Comparison of ENCODE assay signal across 8 cellular contexts in the genomic region with DNA sequence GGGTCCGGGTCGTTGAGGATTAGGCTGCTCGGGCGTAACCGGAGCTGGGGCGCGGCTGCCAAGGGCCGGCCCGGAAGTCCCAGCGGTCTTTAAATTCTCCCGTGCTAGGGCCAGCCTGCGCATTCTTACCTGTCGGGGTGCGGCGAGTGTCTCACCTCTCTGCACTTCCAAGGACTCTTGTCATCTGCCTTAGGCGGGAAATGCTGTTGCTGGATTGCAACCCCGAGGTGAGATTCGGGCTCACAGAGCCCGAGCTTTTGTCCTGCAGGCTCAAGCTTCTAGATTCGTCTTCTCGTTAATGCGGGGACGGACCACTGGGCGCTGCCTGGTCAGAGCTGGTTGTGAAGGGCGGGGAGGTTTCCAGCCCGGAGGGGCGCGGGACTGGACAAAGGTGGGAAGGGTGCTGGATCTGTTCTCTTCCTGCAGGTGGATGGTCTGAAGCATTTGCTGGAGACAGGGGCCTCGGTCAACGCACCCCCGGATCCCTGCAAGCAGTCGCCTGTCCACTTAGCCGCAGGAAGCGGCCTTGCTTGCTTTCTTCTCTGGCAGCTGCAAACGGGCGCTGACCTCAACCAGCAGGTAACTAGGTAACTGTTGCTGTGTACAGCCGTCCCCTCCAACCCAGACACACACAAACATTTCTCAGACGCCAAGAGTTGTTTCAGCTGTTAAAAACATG. TPM values are rescaled to one million over a fixed set of nuclear protein-coding genes. Genes with fewer than 3 reads are reported as not detected.
DNase-seq lines count a peak whose midpoint lies in the region; ATAC-seq, FAIRE-seq and TF ChIP-seq lines count a peak whose summit lies in the region.

Gene ANKRD37 (plus strand): TSS at position 118 of the 679 bp plus-strand sequence. CDS start 83 bp downstream, at position 201.

- no peaks in the 10 kb centered on the region; the same call in 1 of the 2 replicates for H3K36me3 ChIP-seq in MG63

- POLR2A ChIA-PET in activated CD8-positive, alpha-beta memory T cell treated with anti-CD3 and anti-CD28 coated beads for 36 hours (lab: Charles Lee), result interaction anchor here (0.7 to 1.0 kb wide), 4 partner anchors 9 to 195 kb away, joined by 3 to 4 read pairs (median 3); no protein-coding TSS in a partner anchor

- CTCF ChIA-PET in activated CD8-positive, alpha-beta memory T cell treated with anti-CD3 and anti-CD28 coated beads for 36 hours (lab: Charles Lee), result interaction anchor here (1.5 to 1.7 kb wide), 2 partner anchors 9 to 30 kb away, joined by 3 to 4 read pairs; a partner anchor contains a TSS

- H3K27me3 Mint-ChIP-seq in activated T-helper 2 cell treated with anti-CD3 and anti-CD28 coated beads, Interferon-gamma antibody, Interleukin-2, Interleukin-4, amounts not matched to agents 10 μg/mL and 5 μg/mL and 100 μg/mL, durations not matched to agents 14 hours and 24 hours and 36 hours (ENCODE audit: low read depth), result no peaks in the 10 kb centered on the region

- peak within 1 kb of the TSS; percentile 92 for H3K27ac Mint-ChIP-seq in activated T-helper 2 cell treated with anti-CD3 and anti-CD28 coated beads, Interferon-gamma antibody, Interleukin-2, Interleukin-4, amounts not matched to agents 10 μg/mL and 5 μg/mL and 100 μg/mL, durations not matched to agents 14 hours and 24 hours and 36 hours

- intact Hi-C loops in activated T-helper 2 cell treated with anti-CD3 and anti-CD28 coated beads, Interferon-gamma antibody, Interleukin-2, Interleukin-4, amounts not matched to agents 10 μg/mL and 5 μg/mL and 100 μg/mL, durations not matched to agents 14 hours and 24 hours and 36 hours (cut with micrococcal nuclease), result loop anchor here (1.0 to 10.0 kb wide), 4 partner anchors 28 to 572 kb away; partner anchors contain the start of genes ACSL1, CCDC110, SLC25A4 and UFSP2
- intact Hi-C loops in cardiac septum (cut with DNase I), result loop anchor here (1.0 to 10.0 kb wide), 4 partner anchors 168 to 742 kb away; partner anchors contain the start of gene CFAP97

- H3K4me1 Mint-ChIP-seq in activated T-helper 2 cell treated with anti-CD3 and anti-CD28 coated beads, Interferon-gamma antibody, Interleukin-2, Interleukin-4, amounts not matched to agents 10 μg/mL and 5 μg/mL and 100 μg/mL, durations not matched to agents 14 hours and 24 hours and 36 hours (ENCODE audit: low read depth), result peaks cover 48% of the 10 kb centered on the region

- ATAC-seq in omental fat pad (ENCODE audit: low FRiP score) (peak; percentile 37), HG02852 (IDR thresholded peaks at IDR 0.05; ENCODE audit: unreplicated experiment) (no peak)

- no peak for TF ChIP-seq CTCF in omental fat pad (IDR thresholded peaks at IDR 0.05)

- no peak for DNase-seq in activated CD8-positive, alpha-beta memory T cell treated with anti-CD3 and anti-CD28 coated beads, Interleukin-2, amount 50 U/mL, for 4 hours
- DNase-seq in MG63 (no peak), cardiac septum (ENCODE audit: low spot score) (no peak), omental fat pad (ENCODE audit: low spot score) (no peak), urothelium cell line (ENCODE audit: low spot score) (no peak)
- DNase-seq in activated T-helper 2 cell treated with anti-CD3 and anti-CD28 coated beads, Interferon-gamma antibody, Interleukin-2, Interleukin-4, amounts not matched to agents 10 μg/mL and 5 μg/mL and 100 μg/mL, durations not matched to agents 14 hours and 24 hours and 36 hours (ENCODE audit: low spot score), result no peak

- H3K9me3 ChIP-seq in MG63, result no peaks in the 10 kb centered on the region

- H3K4me3 Mint-ChIP-seq in activated T-helper 2 cell treated with anti-CD3 and anti-CD28 coated beads, Interferon-gamma antibody, Interleukin-2, Interleukin-4, amounts not matched to agents 10 μg/mL and 5 μg/mL and 100 μg/mL, durations not matched to agents 14 hours and 24 hours and 36 hours (ENCODE audit: low read depth), result peak within 1 kb of the TSS; percentile 87

- no peak for FAIRE-seq in urothelium cell line (lab: Jason Lieb, UNC)

- H3K4me3 ChIP-seq in MG63, result peak within 1 kb of the TSS; percentile 68

- no peaks in the 10 kb centered on the region for H3K9me3 Mint-ChIP-seq in activated T-helper 2 cell treated with anti-CD3 and anti-CD28 coated beads, Interferon-gamma antibody, Interleukin-2, Interleukin-4, amounts not matched to agents 10 μg/mL and 5 μg/mL and 100 μg/mL, durations not matched to agents 14 hours and 24 hours and 36 hours

- H3K27me3 ChIP-seq in MG63, result no peaks in the 10 kb centered on the region

- peaks cover 48% of the 10 kb centered on the region for H3K36me3 Mint-ChIP-seq in activated T-helper 2 cell treated with anti-CD3 and anti-CD28 coated beads, Interferon-gamma antibody, Interleukin-2, Interleukin-4, amounts not matched to agents 10 μg/mL and 5 μg/mL and 100 μg/mL, durations not matched to agents 14 hours and 24 hours and 36 hours (ENCODE audit: low read depth)

RNA-seq across cellular contexts. Expression of gene ANKRD37, which starts in this region (rescaled TPM):
- 10 to 100 TPM; 16.1 to 18.8 TPM for total RNA-seq in activated CD8-positive, alpha-beta memory T cell treated with anti-CD3 and anti-CD28 coated beads for 36 hours
- total RNA-seq in MG63 (2014; rRNA removed; shearing (Covaris generic); ENCODE audit: low replicate concordance), result 1.2 and 1.7 TPM in 2 replicates
- total RNA-seq in activated T-helper 2 cell treated with anti-CD3 and anti-CD28 coated beads, Interferon-gamma antibody, Interleukin-2, Interleukin-4, amounts not matched to agents 10 μg/mL and 5 μg/mL and 100 μg/mL, durations not matched to agents 14 hours and 24 hours and 36 hours, result 23.0 and 23.4 TPM in 2 replicates
- 10.2 TPM for total RNA-seq in cardiac septum
- total RNA-seq in omental fat pad, result 10 to 100 TPM in 2 of 4 donors, 1 to 10 TPM in 2; 6.2 to 46.4 (median 11.1) TPM
